26 cellular contexts compared by ENCODE assay signal in the genomic region with DNA sequence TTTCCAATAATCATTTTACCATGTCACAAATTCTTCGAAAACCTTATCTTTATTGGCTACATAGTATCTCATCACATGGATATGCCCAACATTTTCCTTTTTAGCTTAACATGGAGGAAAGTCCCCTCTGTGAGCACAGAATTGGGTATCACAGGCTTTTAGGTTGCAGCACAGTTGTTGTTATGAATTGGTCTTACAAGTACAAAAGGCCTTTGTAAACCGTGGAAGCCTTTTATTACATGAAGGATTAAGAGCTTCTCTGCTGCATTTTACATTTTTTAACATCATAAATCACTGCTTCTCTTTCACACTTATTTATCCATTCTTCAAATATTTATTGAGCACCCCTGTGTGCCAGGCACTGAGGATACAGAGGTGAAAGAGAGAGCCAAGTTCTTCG.
"Had no signal": no experiment of that assay in that cellular context is flagged by ENCODE, and none has a peak within 500 bp of the region (broad histone marks: within the 10 kb centered on the region; RNA-seq: fewer than 3 reads in every experiment).

No MANE protein-coding gene starts in this region.

- H3K27me3 Mint-ChIP-seq: activated B cell treated with CpG ODN at 0.5 μM for 24 hours; activated CD8-positive, alpha-beta T cell treated with anti-CD3 and anti-CD28 coated beads for 36 hours; activated naive CD8-positive, alpha-beta T cell treated with anti-CD3 and anti-CD28 coated beads for 36 hours; brain; naive thymus-derived CD4-positive, alpha-beta T cell had no signal

- H3K4me1 ChIP-seq: adrenal gland, ascending aorta, esophagus muscularis mucosa, foreskin keratinocyte, heart right ventricle, left ventricle myocardium inferior, pancreas, psoas muscle, right atrium auricular region, upper lobe of left lung, vagina had no signal

- ATAC-seq: activated CD8-positive, alpha-beta T cell treated with anti-CD3 and anti-CD28 coated beads for 36 hours; activated T-cell treated with anti-CD3 and anti-CD28 coated beads, Interleukin-2, amount 50 U/mL, for 4 hours; foreskin keratinocyte; heart right ventricle; naive thymus-derived CD4-positive, alpha-beta T cell; pancreas; psoas muscle had no signal

- H3K9me3 ChIP-seq: adrenal gland, ascending aorta, esophagus muscularis mucosa, heart right ventricle, left ventricle myocardium inferior, pancreas, psoas muscle, right atrium auricular region, upper lobe of left lung, vagina had no signal

- H3K27ac ChIP-seq: adrenal gland, ascending aorta, esophagus muscularis mucosa, foreskin keratinocyte, heart right ventricle, left ventricle myocardium inferior, pancreas, psoas muscle, right atrium auricular region, upper lobe of left lung, vagina had no signal

- H3K27ac Mint-ChIP-seq: activated B cell treated with CpG ODN at 0.5 μM for 24 hours; activated CD8-positive, alpha-beta T cell treated with anti-CD3 and anti-CD28 coated beads for 36 hours; activated naive CD4-positive, alpha-beta T cell treated with anti-CD3 and anti-CD28 coated beads for 36 hours; endodermal cell had no signal

- DNase-seq: activated B cell treated with CpG ODN at 0.5 μM for 24 hours; activated CD4-positive, alpha-beta T cell treated with anti-CD3 and anti-CD28 coated beads, Interleukin-2, amount 50 U/mL, for 1 hour; activated CD8-positive, alpha-beta T cell treated with anti-CD3 and anti-CD28 coated beads for 36 hours; activated naive CD4-positive, alpha-beta T cell treated with anti-CD3 and anti-CD28 coated beads for 36 hours; activated naive CD8-positive, alpha-beta T cell treated with anti-CD3 and anti-CD28 coated beads for 36 hours; activated T-cell treated with anti-CD3 and anti-CD28 coated beads, Interleukin-2, amount 50 U/mL, for 4 hours; endodermal cell; foreskin keratinocyte; heart right ventricle; kidney glomerular epithelial cell; left ventricle myocardium inferior; naive thymus-derived CD4-positive, alpha-beta T cell; pancreas; psoas muscle; stimulated activated CD4-positive, alpha-beta T cell treated with anti-CD3 and anti-CD28 coated beads, Interleukin-15, amount 100 ng/mL, for 24 hours; stimulated activated CD4-positive, alpha-beta T cell treated with anti-CD3 and anti-CD28 coated beads, Interleukin-2, amount 100 ng/mL, for 24 hours; stimulated activated naive CD4-positive, alpha-beta T cell treated with Interleukin-2 at 50 U/mL for 16 hours; T-helper 2 cell; upper lobe of left lung had no signal

- H3K4me3 ChIP-seq: adrenal gland, ascending aorta, esophagus muscularis mucosa, heart right ventricle, left ventricle myocardium inferior, lung, pancreas, psoas muscle, right atrium auricular region, upper lobe of left lung, vagina had no signal

- H3K4me1 Mint-ChIP-seq: activated B cell treated with CpG ODN at 0.5 μM for 24 hours; activated naive CD8-positive, alpha-beta T cell treated with anti-CD3 and anti-CD28 coated beads for 36 hours; brain had no signal

- H3K27me3 ChIP-seq: adrenal gland, ascending aorta, esophagus muscularis mucosa, foreskin keratinocyte, heart right ventricle, pancreas, right atrium auricular region, upper lobe of left lung, vagina had no signal

- H3K4me3 Mint-ChIP-seq: activated B cell treated with CpG ODN at 0.5 μM for 24 hours; activated CD8-positive, alpha-beta T cell treated with anti-CD3 and anti-CD28 coated beads for 36 hours; activated naive CD4-positive, alpha-beta T cell treated with anti-CD3 and anti-CD28 coated beads for 36 hours; activated naive CD8-positive, alpha-beta T cell treated with anti-CD3 and anti-CD28 coated beads for 36 hours; activated T-cell treated with anti-CD3 and anti-CD28 coated beads, Interleukin-2, amount 50 U/mL, for 4 hours; brain; endodermal cell; naive thymus-derived CD4-positive, alpha-beta T cell had no signal

- H3K9me3 Mint-ChIP-seq: activated B cell treated with CpG ODN at 0.5 μM for 24 hours; activated CD8-positive, alpha-beta T cell treated with anti-CD3 and anti-CD28 coated beads for 36 hours; activated naive CD4-positive, alpha-beta T cell treated with anti-CD3 and anti-CD28 coated beads for 36 hours; activated naive CD8-positive, alpha-beta T cell treated with anti-CD3 and anti-CD28 coated beads for 36 hours; activated T-cell treated with anti-CD3 and anti-CD28 coated beads, Interleukin-2, amount 50 U/mL, for 4 hours; brain; endodermal cell had no signal
